In genomic region chr10:131980757-131981428, GRCh38 we compare ENCODE assay signal across 8 cellular contexts. TPM values are rescaled to one million over a fixed set of nuclear protein-coding genes. Genes with fewer than 3 reads are reported as not detected.
DNase-seq lines count a peak whose midpoint lies in the region; ATAC-seq and TF ChIP-seq lines count a peak whose summit lies in the region.

No MANE protein-coding gene starts in this region.

- peaks cover 66% of the 10 kb centered on the region for H3K79me2 ChIP-seq in ACC112 (ENCODE audit: control insufficient read depth, insufficient read depth, low read length, unreplicated experiment)

- no peaks in the 10 kb centered on the region for H3K9me3 ChIP-seq in suprapubic skin

- H3K4me1 ChIP-seq in ACC112 (ENCODE audit: control insufficient read depth, insufficient read depth, low read length, unreplicated experiment) = peaks cover 37% of the 10 kb centered on the region
- H3K4me1 ChIP-seq in suprapubic skin = peaks cover 30% of the 10 kb centered on the region

- no peak for TF ChIP-seq EP300 in suprapubic skin (IDR thresholded peaks at IDR 0.05)

- in situ Hi-C loops in astrocyte of the spinal cord (cut with HindIII; ENCODE audit: low sequenced_read_pairs) = no loop called here

- H2AFZ ChIP-seq in ACC112 (ENCODE audit: low read length, unreplicated experiment) = no peak overlapping the region

- H3K36me3 ChIP-seq in ACC112 (ENCODE audit: insufficient read depth, low read length) = peaks cover 9% of the 10 kb centered on the region; the same call in 1 of the 2 replicates
- H3K36me3 ChIP-seq in suprapubic skin = no peaks in the 10 kb centered on the region

- TF ChIP-seq POLR2A in suprapubic skin (IDR thresholded peaks at IDR 0.05) = no peak

- H3K27me3 ChIP-seq in ACC112 (ENCODE audit: insufficient read depth, low read length) (no peaks in the 10 kb centered on the region), suprapubic skin (no peaks in the 10 kb centered on the region)

- WGBS in suprapubic skin = 9% methylated on average over 27 of the region's 31 CpGs

- peak overlapping the region; percentile 25 for H3K27ac ChIP-seq in ACC112 (ENCODE audit: low read depth, low read length)
- peak overlapping the region; percentile 50 for H3K27ac ChIP-seq in suprapubic skin

- TF ChIP-seq CTCF in astrocyte of the spinal cord (IDR thresholded peaks at IDR 0.05; ENCODE audit: low read depth, low read length) (peak; percentile 1), suprapubic skin (IDR thresholded peaks at IDR 0.05) (no peak)

- peak overlapping the region; percentile 98 for H3K4me3 ChIP-seq in ACC112 (ENCODE audit: low read depth, low read length)
- H3K4me3 ChIP-seq in astrocyte of the spinal cord (ENCODE audit: low read depth, low read length) = peak overlapping the region; percentile 84
- peak overlapping the region; percentile 82 for H3K4me3 ChIP-seq in suprapubic skin

- DNase-seq in astrocyte of the spinal cord (ENCODE audit: low read depth, low spot score) (no peak), kidney tubule cell (ENCODE audit: low spot score) (peak; percentile 32), suprapubic skin (ENCODE audit: low spot score in 2 of 2) (no peak), NCI-H524 treated with DMSO at 0.1 percent for 48 hours (lab: John Stamatoyannopoulos, UW) (no peak), NCI-H128 (lab: John Stamatoyannopoulos, UW; ENCODE audit: unreplicated experiment) (no peak), midbrain (lab: John Stamatoyannopoulos, UW) (no peak)

- peak; percentile 6 for ATAC-seq in HG03060 (IDR thresholded peaks at IDR 0.05; ENCODE audit: low read depth, unreplicated experiment)

RNA-seq across cellular contexts. Expression of gene BNIP3, which starts 0.8 kb away (rescaled TPM):
- total RNA-seq in suprapubic skin = 100 to 1,000 TPM in 3 of 4 donors, 10 to 100 TPM in 1; 81.2 to 162 (median 135) TPM
